Comparison of ENCODE assay signal across 9 cellular contexts in the genomic region with DNA sequence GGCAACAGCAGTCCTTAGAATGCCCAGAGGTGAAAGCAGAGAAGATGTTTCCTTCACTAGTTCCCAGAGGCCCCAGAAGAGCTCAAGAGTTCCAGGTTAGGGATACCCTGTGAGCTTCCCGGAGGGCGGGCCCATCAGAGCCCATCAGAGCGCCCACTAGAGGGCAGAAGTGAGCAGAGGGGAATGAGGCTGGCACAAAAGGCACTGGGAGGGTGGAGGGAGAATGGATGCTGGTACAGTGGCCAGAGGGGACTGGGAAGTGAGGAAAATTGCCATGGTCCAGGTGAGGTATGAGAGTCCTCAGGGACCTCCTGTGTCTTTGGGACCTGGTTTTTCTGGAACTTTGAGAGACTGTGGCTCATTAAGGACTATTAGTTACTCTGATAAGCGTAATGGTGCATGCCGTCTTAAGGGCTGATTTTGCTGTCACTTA. TPM values are rescaled to one million over a fixed set of nuclear protein-coding genes. Genes with fewer than 3 reads are reported as not detected.
DNase-seq lines count a peak whose midpoint lies in the region; ATAC-seq and TF ChIP-seq lines count a peak whose summit lies in the region.
"Had no signal": no experiment of that assay in that cellular context is flagged by ENCODE, and none has a peak within 500 bp of the region (broad histone marks: within the 10 kb centered on the region; RNA-seq: fewer than 3 reads in every experiment).

No MANE protein-coding gene starts in this region.

- H3K9me3 ChIP-seq in HCT116 (ENCODE audit: control insufficient read depth in 1 of 2, insufficient read depth in 1 of 2, low read depth in 1 of 2, low read length in 2 of 2) (no peaks in the 10 kb centered on the region), SJSA1 (replicated peaks) (no peaks in the 10 kb centered on the region), liver (ENCODE audit: control insufficient read depth in 4 of 4, low read length in 3 of 4) (no peaks in the 10 kb centered on the region), testis (no peaks in the 10 kb centered on the region), vagina (no peaks in the 10 kb centered on the region)

- ATAC-seq in HCT116 = peak; percentile 99

- H3K36me3 Mint-ChIP-seq in activated naive CD8-positive, alpha-beta T cell treated with anti-CD3 and anti-CD28 coated beads for 36 hours = no peaks in the 10 kb centered on the region

- H3K27me3 Mint-ChIP-seq in activated naive CD8-positive, alpha-beta T cell treated with anti-CD3 and anti-CD28 coated beads for 36 hours = peaks cover 28% of the 10 kb centered on the region

- TF ChIP-seq RAD21 in HCT116 (IDR thresholded peaks at IDR 0.05; ENCODE audit: low read depth) (peak; percentile 59), liver (IDR thresholded peaks at IDR 0.05) (peak; percentile 57 to 74)

- no peaks in the 10 kb centered on the region for H3K9me3 Mint-ChIP-seq in activated naive CD8-positive, alpha-beta T cell treated with anti-CD3 and anti-CD28 coated beads for 36 hours
- H3K9me3 Mint-ChIP-seq: T-helper 1 cell treated with Interleukin-12 subunit alpha and Interleukin-12 subunit beta and Interleukin-4 antibody, amounts not matched to agents 30 μg/mL and 1 μg/mL, for 36 hours had no signal

- H4K20me1 ChIP-seq in HCT116 (ENCODE audit: insufficient read depth) = no peaks in the 10 kb centered on the region

- RAD21 ChIA-PET in HCT116 (lab: Charles Lee; ENCODE audit: low non-redundant PET in 1 of 2, low total read pairs in 2 of 2, uncharacterized antibody in 2 of 2, unreplicated experiment in 2 of 2) = interaction anchor here (0.7 to 1.0 kb wide), 3 partner anchors 77 to 184 kb away, joined by 3 to 4 read pairs (median 3); partner anchors contain the start of gene KIZ (in 2 of the 2)

- TF ChIP-seq CTCF in HCT116 (IDR thresholded peaks at IDR 0.05 in 2 of 3, conservative IDR thresholded peaks at IDR 0.05 in 1 of 3; ENCODE audit: borderline replicate concordance in 1 of 3, insufficient read depth in 1 of 3, low read depth in 2 of 3, low read length in 2 of 3) = peak; percentile 54 to 98 (median 98)
- TF ChIP-seq CTCF in liver (IDR thresholded peaks at IDR 0.05; ENCODE audit: low read depth, low read length, missing input control) = peak; percentile 61
- peak; percentile 20 to 57 (median 49) for TF ChIP-seq CTCF in testis (IDR thresholded peaks at IDR 0.05)
- TF ChIP-seq CTCF in vagina (IDR thresholded peaks at IDR 0.05) = no peak

- H3K36me3 ChIP-seq in HCT116 (ENCODE audit: control insufficient read depth in 1 of 2, insufficient read depth in 2 of 2, low read length in 2 of 2) (no peaks in the 10 kb centered on the region), SJSA1 (no peaks in the 10 kb centered on the region), liver (ENCODE audit: control insufficient read depth in 4 of 4, insufficient read depth in 3 of 4, low read depth in 1 of 4, low read length in 3 of 4) (no peaks in the 10 kb centered on the region), testis (ENCODE audit: low read depth, missing control alignments) (no peaks in the 10 kb centered on the region), vagina (no peaks in the 10 kb centered on the region)

- H3K27me3 ChIP-seq in HCT116 (ENCODE audit: insufficient read depth, low read length) (no peaks in the 10 kb centered on the region; the same call in 1 of the 2 replicates), SJSA1 (replicated peaks) (no peaks in the 10 kb centered on the region), liver (ENCODE audit: control insufficient read depth in 4 of 4, insufficient read depth in 4 of 4, low read length in 3 of 4) (peaks cover 0 to 5% (median 3%) of the 10 kb centered on the region in 4 donors), testis (no peaks in the 10 kb centered on the region), vagina (no peaks in the 10 kb centered on the region)

- CTCF ChIA-PET in HCT116 (lab: Charles Lee) = interaction anchor here (0.6 to 3.0 kb wide), 33 partner anchors 9 to 457 kb away, joined by 3 to 25 read pairs (median 5); partner anchors contain the start of gene KIZ

- no peak overlapping the region for H2AFZ ChIP-seq in HCT116 (ENCODE audit: low read depth, low read length, poor library complexity, severe bottlenecking)

- POLR2A ChIA-PET in HCT116 (lab: Charles Lee) = no interaction called here

- no peaks in the 10 kb centered on the region for H3K9me2 ChIP-seq in HCT116 (ENCODE audit: insufficient read depth)

- TF ChIP-seq POLR2A in HCT116 (IDR thresholded peaks at IDR 0.05; ENCODE audit: borderline replicate concordance, extremely low read depth, insufficient read depth, insufficient read length) (no peak), testis (IDR thresholded peaks at IDR 0.05) (no peak), vagina (IDR thresholded peaks at IDR 0.05) (no peak)

- intact Hi-C loops in HCT116 (cut with micrococcal nuclease) = loop anchor here (2.0 to 5.0 kb wide), 3 partner anchors 78 to 456 kb away; partner anchors contain the start of gene KIZ
- intact Hi-C loops in testis (cut with DNase I; ENCODE audit: low total_unique reads) = no loop called here
- intact Hi-C loops in vagina (cut with DNase I) = no loop called here

- H3K4me3 ChIP-seq in HCT116 (replicated peaks in 1 of 2; ENCODE audit: low read depth in 1 of 2, low read length in 2 of 2) = no peak overlapping the region
- no peak overlapping the region for H3K4me3 ChIP-seq in SJSA1
- no peak overlapping the region for H3K4me3 ChIP-seq in liver (ENCODE audit: low read depth in 1 of 3, low read length in 3 of 3)
- no peak overlapping the region for H3K4me3 ChIP-seq in testis
- H3K4me3 ChIP-seq in vagina = no peak overlapping the region

- H3K4me3 Mint-ChIP-seq in activated naive CD8-positive, alpha-beta T cell treated with anti-CD3 and anti-CD28 coated beads for 36 hours = no peak overlapping the region
- H3K4me3 Mint-ChIP-seq: T-helper 1 cell treated with Interleukin-12 subunit alpha and Interleukin-12 subunit beta and Interleukin-4 antibody, amounts not matched to agents 30 μg/mL and 1 μg/mL, for 36 hours had no signal

- peak; percentile 84 for DNase-seq in D341Med (ENCODE audit: low spot score)
- peak; percentile 28 for DNase-seq in HCT116 (ENCODE audit: low read depth, low spot score)
- DNase-seq in SJSA1 (ENCODE audit: low read depth in 1 of 2, low spot score in 2 of 2) = peak; percentile 15 to 55
- DNase-seq in activated naive CD8-positive, alpha-beta T cell treated with anti-CD3 and anti-CD28 coated beads for 36 hours = peak; percentile 45
- DNase-seq in testis = peak; percentile 61
- no peak for DNase-seq in hepatic stellate cell (ENCODE audit: low spot score)
- no peak for DNase-seq in vagina (ENCODE audit: extremely low spot score in 2 of 2)

- H3K27ac Mint-ChIP-seq in activated naive CD8-positive, alpha-beta T cell treated with anti-CD3 and anti-CD28 coated beads for 36 hours = no peak overlapping the region
- H3K27ac Mint-ChIP-seq: T-helper 1 cell treated with Interleukin-12 subunit alpha and Interleukin-12 subunit beta and Interleukin-4 antibody, amounts not matched to agents 30 μg/mL and 1 μg/mL, for 36 hours had no signal

- H3K9ac ChIP-seq in HCT116 (ENCODE audit: low read length) (no peak overlapping the region), liver (ENCODE audit: low read depth in 1 of 2, low read length in 2 of 2) (no peak overlapping the region)

- no peak overlapping the region for H3K27ac ChIP-seq in HCT116 (ENCODE audit: low read depth, low read length)
- no peak overlapping the region for H3K27ac ChIP-seq in SJSA1
- H3K27ac ChIP-seq in liver (ENCODE audit: low read depth in 1 of 2, low read length in 2 of 2) = no peak overlapping the region
- H3K27ac ChIP-seq in testis = no peak overlapping the region
- H3K27ac ChIP-seq in vagina = no peak overlapping the region

- no TSS peak for BruUV-seq in HCT116 (replicated peaks; lab: Mats Ljungman, UMichigan)

- H3K4me1 Mint-ChIP-seq in activated naive CD8-positive, alpha-beta T cell treated with anti-CD3 and anti-CD28 coated beads for 36 hours = no peaks in the 10 kb centered on the region

- H3K4me1 ChIP-seq in HCT116 (ENCODE audit: control insufficient read depth in 1 of 2, insufficient read depth in 2 of 2, low read length in 2 of 2) (no peaks in the 10 kb centered on the region), SJSA1 (replicated peaks) (no peaks in the 10 kb centered on the region), liver (ENCODE audit: control insufficient read depth in 4 of 4, insufficient read depth in 4 of 4, low read length in 3 of 4) (no peaks in the 10 kb centered on the region), testis (no peaks in the 10 kb centered on the region), vagina (no peaks in the 10 kb centered on the region)

- no peak overlapping the region for H3K4me2 ChIP-seq in HCT116 (ENCODE audit: low read length)

- no peaks in the 10 kb centered on the region for H3K79me2 ChIP-seq in HCT116 (ENCODE audit: insufficient read depth, low read length)

- WGBS in liver = 47% methylated on average over 5 of the region's 5 CpGs
- WGBS in testis, 2 donors = 47 to 49% methylated on average over 5 of the region's 5 CpGs

TF ChIP-seq in HCT116, 20 proteins besides CTCF, POLR2A, EP300 and RAD21:
- TF ChIP-seq TCF7L2 (IDR thresholded peaks at IDR 0.05; ENCODE audit: borderline replicate concordance, extremely low read depth, insufficient read depth, insufficient read length) (peak; percentile 27), ELF1 (IDR thresholded peaks at IDR 0.05; ENCODE audit: borderline replicate concordance, low read depth) (no peak)
TF ChIP-seq in HCT116: peak in this region for 1.

RNA-seq across cellular contexts. Expression of gene LINC00237, which starts 57.3 kb away (rescaled TPM):
- not detected for total RNA-seq in HCT116 (2021; ENCODE audit: unreplicated experiment)
- not detected in 2 replicates for polyA plus RNA-seq in HCT116 (2012)
- not detected in 2 replicates for total RNA-seq in SJSA1 (2014; rRNA removed; shearing (Covaris generic))
- not detected for total RNA-seq in activated naive CD8-positive, alpha-beta T cell treated with anti-CD3 and anti-CD28 coated beads for 36 hours
- not detected for total RNA-seq in liver
- not detected for polyA plus RNA-seq in liver
- total RNA-seq in testis = not detected
- polyA plus RNA-seq in testis (ENCODE audit: insufficient read depth, low read depth, low replicate concordance) = not detected
- not detected for total RNA-seq in vagina

Comparison
In these comparisons a context has a peak if more than half of its experiments do, and no peak if none do; other contexts are left out.
1. DNase-seq: peak in D341Med (single experiment), HCT116 (single experiment), SJSA1 (2 of 2), activated naive CD8-positive, alpha-beta T cell treated with anti-CD3 and anti-CD28 coated beads for 36 hours (single experiment) and testis (single experiment); none in hepatic stellate cell (single experiment) and vagina (0 of 2).
2. CTCF ChIP-seq: peak in HCT116 (3 of 3), liver (single experiment) and testis (3 of 3); none in vagina (0 of 3).